21 cellular contexts compared by ENCODE assay signal in genomic region chr2:212995920-212996319, GRCh38.
DNase-seq lines count a peak whose midpoint lies in the region; ATAC-seq and TF ChIP-seq lines count a peak whose summit lies in the region.
"Had no signal": no experiment of that assay in that cellular context is flagged by ENCODE, and none has a peak within 500 bp of the region (broad histone marks: within the 10 kb centered on the region; RNA-seq: fewer than 3 reads in every experiment).

No MANE protein-coding gene starts in this region.

- H3K27me3 ChIP-seq in GM23248 (replicated peaks; ENCODE audit: insufficient read depth), result no peaks in the 10 kb centered on the region
- H3K27me3 ChIP-seq: heart right ventricle, left lung had no signal

- H3K79me2 ChIP-seq in GM23248 (ENCODE audit: insufficient read depth), result no peaks in the 10 kb centered on the region

- peak; percentile 64 for DNase-seq in GM23248
- peak; percentile 1 for DNase-seq in RWPE1 (ENCODE audit: low spot score)
- DNase-seq in choroid plexus epithelial cell (ENCODE audit: low read depth), result peak; percentile 50
- DNase-seq in skeletal muscle cell (ENCODE audit: low read depth), result peak; percentile 52
- DNase-seq in SIG-M5 (lab: John Stamatoyannopoulos, UW), result no peak
- DNase-seq: activated CD4-positive, alpha-beta T cell treated with anti-CD3 and anti-CD28 coated beads, Interleukin-2, amount 10 ng/mL, durations not matched to agents 7 days and 5 days; activated CD8-positive, alpha-beta memory T cell treated with anti-CD3 and anti-CD28 coated beads, Interleukin-2, amount 50 U/mL, for 48 hours; activated gamma-delta T cell treated with Interleukin-2 at 50 U/mL for 16 hours; amygdala; cerebellar nuclear complex; DMS79 treated with DMSO at 0.1 percent for 48 hours; heart right ventricle; left lung; MV-4-11; NCI-H1694 treated with DMSO at 0.1 percent for 48 hours; NCI-H774; nephron progenitor cell had no signal

- H3K36me3 ChIP-seq in GM23248 (ENCODE audit: low read depth), result 0 out of 2 replicates have a peak, but pooled peaks cover 5% of the 10 kb centered on the region
- H3K36me3 ChIP-seq: heart right ventricle, left lung had no signal

- H3K27ac ChIP-seq in GM23248, result no peak overlapping the region
- H3K27ac ChIP-seq in RWPE1, result no peak overlapping the region
- H3K27ac ChIP-seq: heart right ventricle, left lung, VCaP had no signal

- no peak overlapping the region for H2AFZ ChIP-seq in GM23248

- no peaks in the 10 kb centered on the region for H3K9me3 ChIP-seq in GM23248 (ENCODE audit: low read depth)
- H3K9me3 ChIP-seq: heart right ventricle, left lung had no signal

- no peak overlapping the region for H3K4me3 ChIP-seq in GM23248
- no peak overlapping the region for H3K4me3 ChIP-seq in choroid plexus epithelial cell (ENCODE audit: low read depth, low read length)
- no peak overlapping the region for H3K4me3 ChIP-seq in skeletal muscle cell (ENCODE audit: low read depth, low read length)
- H3K4me3 ChIP-seq: heart right ventricle, K562, left lung had no signal

- no peaks in the 10 kb centered on the region for H4K20me1 ChIP-seq in GM23248 (ENCODE audit: insufficient read depth)

- H3K4me2 ChIP-seq in GM23248 (ENCODE audit: unreplicated experiment), result no peak overlapping the region

- POLR2A ChIA-PET in RWPE1 (lab: Yijun Ruan, JAX; ENCODE audit: low non-redundant PET), result no interaction called here

- CTCF ChIA-PET in RWPE1 (lab: Yijun Ruan, JAX), result no interaction called here

- H3K9ac ChIP-seq in GM23248, result no peak overlapping the region

- ATAC-seq in HG02588 (IDR thresholded peaks at IDR 0.05; ENCODE audit: unreplicated experiment), result no peak
- no peak for ATAC-seq in GM18517 (IDR thresholded peaks at IDR 0.05; ENCODE audit: unreplicated experiment)
- ATAC-seq: heart right ventricle, K562, left lung had no signal

- in situ Hi-C loops in GM23248 (cut with MboI), result no loop called here

- WGBS in GM23248 (ENCODE audit: low coverage in 1 of 2, low lambda C conversion rate in 2 of 2, missing lambda C conversion rate in 2 of 2), 2 experiments, result 75 to 76% methylated on average over 2 of the region's 2 CpGs

- no peaks in the 10 kb centered on the region for H3K9me2 ChIP-seq in GM23248 (ENCODE audit: insufficient read depth)

- no peak for TF ChIP-seq CTCF in RWPE1 (conservative IDR thresholded peaks at IDR 0.05; ENCODE audit: low read depth)
- no peak for TF ChIP-seq CTCF in choroid plexus epithelial cell (conservative IDR thresholded peaks at IDR 0.05; ENCODE audit: low read depth, low read length)

- H3K4me1 ChIP-seq in GM23248 (ENCODE audit: insufficient read depth), result peaks cover 15% of the 10 kb centered on the region
- H3K4me1 ChIP-seq: left lung had no signal

- peaks cover 14% of the 10 kb centered on the region; the same call in 1 of the 2 replicates for H3F3A ChIP-seq in GM23248 (ENCODE audit: insufficient read depth)
